In genomic region chr15:90902996-90903732, GRCh38 we compare ENCODE assay signal across 8 cellular contexts. TPM values are rescaled to one million over a fixed set of nuclear protein-coding genes. Genes with fewer than 3 reads are reported as not detected.
A peak's percentile ranks its signal among the peaks of the same experiment; 100 is the strongest.
DNase-seq lines count a peak whose midpoint lies in the region; ATAC-seq and TF ChIP-seq lines count a peak whose summit lies in the region.

MAN2A2 (plus strand) TSS chr15:90903302; CDS start chr15:90904208, 906 bp downstream.

- 1 to 2% methylated on average over 22 to 42 of the region's 53 CpGs for WGBS in mesodermal cell (ENCODE audit: insufficient coverage in 2 of 2), 2 experiments

- POLR2A ChIA-PET in AG04449 (lab: Yijun Ruan, JAX): interaction anchor here (0.6 to 1.3 kb wide), 5 partner anchors 11 to 51 kb away, joined by 3 to 4 read pairs (median 3); partner anchors contain the start of gene RCCD1

- H3K9ac ChIP-seq in endocrine pancreas (ENCODE audit: control insufficient read depth, insufficient read depth, low read length): peak within 1 kb of the TSS; percentile 84

- H3K27me3 ChIP-seq in endocrine pancreas (ENCODE audit: control insufficient read depth, insufficient read depth, low read length): no peaks in the 10 kb centered on the region

- no peaks in the 10 kb centered on the region for H3K9me3 ChIP-seq in endocrine pancreas (ENCODE audit: control insufficient read depth, low read length)
- H3K9me3 ChIP-seq in mesodermal cell (ENCODE audit: control insufficient read depth, low read length): no peaks in the 10 kb centered on the region

- TF ChIP-seq CTCF in AG04449 (IDR thresholded peaks at IDR 0.05; ENCODE audit: insufficient read depth, low read length, missing control alignments): no peak

- ATAC-seq in GM18870 (IDR thresholded peaks at IDR 0.05; ENCODE audit: unreplicated experiment) (peak; percentile 49), HG03103 (IDR thresholded peaks at IDR 0.05; ENCODE audit: low read depth, unreplicated experiment) (peak; percentile 55)

- H3K4me3 ChIP-seq in AG04449 (ENCODE audit: low read depth, low read length) (peak within 1 kb of the TSS; percentile 76), endocrine pancreas (ENCODE audit: control insufficient read depth, insufficient read depth, low read length) (peak within 1 kb of the TSS; percentile 57), mesodermal cell (ENCODE audit: extremely low read depth, insufficient read depth, low read length, poor library complexity, severe bottlenecking) (peak within 1 kb of the TSS; percentile 56)

- DNase-seq in AG04449 (ENCODE audit: low read depth, low spot score): no peak
- DNase-seq in NCI-H774 (lab: John Stamatoyannopoulos, UW): peak; percentile 36
- DNase-seq in activated CD8-positive, alpha-beta memory T cell treated with anti-CD3 and anti-CD28 coated beads for 48 hours (ENCODE audit: low read depth in 2 of 3, low spot score in 2 of 3): peak; percentile 60 to 71 (median 62)
- peak; percentile 57 for DNase-seq in stimulated activated CD8-positive, alpha-beta memory T cell treated with anti-CD3 and anti-CD28 coated beads, Interleukin-15, amount 100 ng/mL, for 24 hours (ENCODE audit: low read depth)

- H3K4me1 ChIP-seq in endocrine pancreas (ENCODE audit: control insufficient read depth, insufficient read depth, low read length): no peaks in the 10 kb centered on the region
- H3K4me1 ChIP-seq in mesodermal cell (ENCODE audit: control insufficient read depth, insufficient read depth, low read length, poor library complexity, severe bottlenecking): no peaks in the 10 kb centered on the region

- CTCF ChIA-PET in AG04449 (lab: Yijun Ruan, JAX): interaction anchor here (0.7 to 14.0 kb wide), 10 partner anchors 7 to 255 kb away, joined by 3 to 186 read pairs (median 6); partner anchors contain the start of genes FES, HDDC3 and UNC45A

- peak within 1 kb of the TSS; percentile 36 for H3K27ac ChIP-seq in mesodermal cell (ENCODE audit: low read depth, low read length, severe bottlenecking)

- no peaks in the 10 kb centered on the region for H3K36me3 ChIP-seq in endocrine pancreas (ENCODE audit: control insufficient read depth, insufficient read depth, low read length)
- H3K36me3 ChIP-seq in mesodermal cell (ENCODE audit: control insufficient read depth, insufficient read depth, low read length): peaks cover 26% of the 10 kb centered on the region

RNA-seq across cellular contexts. Expression of gene MAN2A2, which starts in this region (rescaled TPM):
- 18.8 TPM for polyA plus RNA-seq in mesodermal cell (2013, experiment 1 of 2)
- polyA plus RNA-seq in mesodermal cell (2013, experiment 2 of 2): 27.2 TPM
